ENCODE assay signal across 17 cellular contexts in the genomic region with DNA sequence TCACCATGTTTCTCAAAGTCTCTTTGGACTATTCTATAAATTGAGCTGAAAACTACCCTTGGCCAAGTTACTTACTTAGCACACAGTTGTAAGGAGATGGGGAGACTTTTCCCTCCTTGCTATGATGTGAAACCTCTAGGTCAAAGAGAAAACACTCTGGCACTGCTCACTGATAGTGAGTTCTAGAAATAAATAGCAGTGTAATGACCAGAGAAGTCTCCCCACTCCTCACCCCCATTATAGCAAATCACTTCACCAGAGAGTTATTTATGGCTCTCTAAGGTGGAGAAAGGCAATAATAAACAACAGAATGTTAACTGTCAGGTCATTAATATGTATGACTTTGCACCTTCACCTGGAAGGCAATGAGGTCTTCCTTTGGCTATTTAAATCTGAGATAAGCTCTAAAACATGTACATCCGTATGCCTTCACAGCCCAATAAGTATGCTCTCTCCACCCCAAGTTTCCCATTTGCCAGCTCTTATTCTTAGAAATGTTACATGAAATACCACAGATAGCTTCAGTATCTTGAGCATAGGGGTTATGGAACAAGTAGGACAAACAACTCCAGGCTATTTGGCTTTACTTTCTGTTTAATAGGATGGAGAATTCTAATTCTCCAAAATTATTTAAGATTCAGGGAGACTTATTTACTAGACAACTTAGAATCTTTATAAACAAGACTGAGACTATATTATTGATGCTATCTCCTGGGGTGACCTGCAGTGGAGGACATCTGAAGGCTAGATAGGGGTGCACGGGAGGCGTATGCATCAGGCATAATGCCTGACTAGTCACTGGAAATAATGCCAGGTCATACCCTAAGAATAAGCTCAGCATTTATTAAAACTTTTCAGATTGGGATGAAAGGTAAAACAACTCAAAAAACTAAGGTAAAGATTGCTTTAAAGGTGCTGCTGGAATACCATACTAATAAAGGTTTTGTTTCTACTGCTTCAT.
"Had no signal": no experiment of that assay in that cellular context is flagged by ENCODE, and none has a peak within 500 bp of the region (broad histone marks: within the 10 kb centered on the region; RNA-seq: fewer than 3 reads in every experiment).

No MANE protein-coding gene starts in this region.

- H3K27ac ChIP-seq: esophagus squamous epithelium, lower lobe of right lung, skin epidermis, suprapubic skin, transverse colon had no signal

- H3K27me3 Mint-ChIP-seq: activated CD4-positive, alpha-beta memory T cell treated with anti-CD3 and anti-CD28 coated beads, Interleukin-2, amount 10 ng/mL, durations not matched to agents 7 days and 5 days; activated CD4-positive, alpha-beta T cell treated with anti-CD3 and anti-CD28 coated beads for 36 hours; activated naive CD4-positive, alpha-beta T cell treated with anti-CD3 and anti-CD28 coated beads, Interleukin-2, amount 50 U/mL, for 24 hours; activated T-cell treated with anti-CD3 and anti-CD28 coated beads, Interleukin-2, amount 50 U/mL, for 24 hours; effector memory CD8-positive, alpha-beta T cell; stimulated activated naive CD8-positive, alpha-beta T cell treated with anti-CD3 and anti-CD28 coated beads, Interleukin-15, amount 100 ng/mL, for 72 hours had no signal

- H3K27me3 ChIP-seq: esophagus squamous epithelium, suprapubic skin, transverse colon had no signal

- ATAC-seq: activated CD4-positive, alpha-beta T cell treated with anti-CD3 and anti-CD28 coated beads for 36 hours; effector memory CD8-positive, alpha-beta T cell; lower lobe of right lung; stimulated activated naive CD8-positive, alpha-beta T cell treated with anti-CD3 and anti-CD28 coated beads, Interleukin-15, amount 100 ng/mL, for 72 hours; WTC11 had no signal

- DNase-seq: activated CD4-positive, alpha-beta memory T cell treated with anti-CD3 and anti-CD28 coated beads, Interleukin-2, amount 10 ng/mL, durations not matched to agents 7 days and 5 days; activated CD4-positive, alpha-beta T cell treated with anti-CD3 and anti-CD28 coated beads for 36 hours; activated effector memory CD4-positive, alpha-beta T cell treated with anti-CD3 and anti-CD28 coated beads, Interleukin-2, amount 50 U/mL, for 16 hours; activated T-cell treated with anti-CD3 and anti-CD28 coated beads, Interleukin-2, amount 50 U/mL, for 24 hours; effector memory CD8-positive, alpha-beta T cell; esophagus squamous epithelium; lower lobe of right lung; retina; stimulated activated CD4-positive, alpha-beta T cell treated with anti-CD3 and anti-CD28 coated beads, Interleukin-15, amount 100 ng/mL, for 24 hours; stimulated activated CD4-positive, alpha-beta T cell treated with anti-CD3 and anti-CD28 coated beads, Interleukin-2, amount 100 ng/mL, for 48 hours; stimulated activated naive CD8-positive, alpha-beta T cell treated with anti-CD3 and anti-CD28 coated beads, Interleukin-15, amount 100 ng/mL, for 72 hours; transverse colon had no signal

- H3K4me1 ChIP-seq: lower lobe of right lung, suprapubic skin, transverse colon had no signal

- H3K27ac Mint-ChIP-seq: activated CD4-positive, alpha-beta memory T cell treated with anti-CD3 and anti-CD28 coated beads, Interleukin-2, amount 10 ng/mL, durations not matched to agents 7 days and 5 days; activated CD4-positive, alpha-beta T cell treated with anti-CD3 and anti-CD28 coated beads for 36 hours; activated naive CD4-positive, alpha-beta T cell treated with anti-CD3 and anti-CD28 coated beads, Interleukin-2, amount 50 U/mL, for 24 hours; nephron; stimulated activated naive CD8-positive, alpha-beta T cell treated with anti-CD3 and anti-CD28 coated beads, Interleukin-15, amount 100 ng/mL, for 72 hours; WTC11 had no signal

- H3K4me3 Mint-ChIP-seq: activated CD4-positive, alpha-beta memory T cell treated with anti-CD3 and anti-CD28 coated beads, Interleukin-2, amount 10 ng/mL, durations not matched to agents 7 days and 5 days; activated CD4-positive, alpha-beta T cell treated with anti-CD3 and anti-CD28 coated beads for 36 hours; activated naive CD4-positive, alpha-beta T cell treated with anti-CD3 and anti-CD28 coated beads, Interleukin-2, amount 50 U/mL, for 24 hours; activated T-cell treated with anti-CD3 and anti-CD28 coated beads, Interleukin-2, amount 50 U/mL, for 24 hours; effector memory CD8-positive, alpha-beta T cell; nephron; stimulated activated naive CD8-positive, alpha-beta T cell treated with anti-CD3 and anti-CD28 coated beads, Interleukin-15, amount 100 ng/mL, for 72 hours; WTC11 had no signal

- H3K9me3 ChIP-seq: esophagus squamous epithelium, lower lobe of right lung, suprapubic skin, transverse colon had no signal

- H3K9me3 Mint-ChIP-seq: activated CD4-positive, alpha-beta memory T cell treated with anti-CD3 and anti-CD28 coated beads, Interleukin-2, amount 10 ng/mL, durations not matched to agents 7 days and 5 days; activated naive CD4-positive, alpha-beta T cell treated with anti-CD3 and anti-CD28 coated beads, Interleukin-2, amount 50 U/mL, for 24 hours; activated T-cell treated with anti-CD3 and anti-CD28 coated beads, Interleukin-2, amount 50 U/mL, for 24 hours; effector memory CD8-positive, alpha-beta T cell; nephron; stimulated activated naive CD8-positive, alpha-beta T cell treated with anti-CD3 and anti-CD28 coated beads, Interleukin-15, amount 100 ng/mL, for 72 hours; WTC11 had no signal

- H3K4me3 ChIP-seq: esophagus squamous epithelium, lower lobe of right lung, skin epidermis, suprapubic skin, transverse colon had no signal
